1 cellular context compared by ENCODE assay signal in genomic region chr7:143177374-143178119, GRCh38.
TF ChIP-seq lines count a peak whose summit lies in the region.

No MANE protein-coding gene starts in this region.

TF ChIP-seq in GM12878, 131 proteins besides CTCF, POLR2A, EP300 and RAD21 (continued from another document):
- TF ChIP-seq CEBPZ (IDR thresholded peaks at IDR 0.05; ENCODE audit: low read depth, low read length) (no peak), JUNB (IDR thresholded peaks at IDR 0.05) (no peak)
- TF ChIP-seq, protein P1, sequence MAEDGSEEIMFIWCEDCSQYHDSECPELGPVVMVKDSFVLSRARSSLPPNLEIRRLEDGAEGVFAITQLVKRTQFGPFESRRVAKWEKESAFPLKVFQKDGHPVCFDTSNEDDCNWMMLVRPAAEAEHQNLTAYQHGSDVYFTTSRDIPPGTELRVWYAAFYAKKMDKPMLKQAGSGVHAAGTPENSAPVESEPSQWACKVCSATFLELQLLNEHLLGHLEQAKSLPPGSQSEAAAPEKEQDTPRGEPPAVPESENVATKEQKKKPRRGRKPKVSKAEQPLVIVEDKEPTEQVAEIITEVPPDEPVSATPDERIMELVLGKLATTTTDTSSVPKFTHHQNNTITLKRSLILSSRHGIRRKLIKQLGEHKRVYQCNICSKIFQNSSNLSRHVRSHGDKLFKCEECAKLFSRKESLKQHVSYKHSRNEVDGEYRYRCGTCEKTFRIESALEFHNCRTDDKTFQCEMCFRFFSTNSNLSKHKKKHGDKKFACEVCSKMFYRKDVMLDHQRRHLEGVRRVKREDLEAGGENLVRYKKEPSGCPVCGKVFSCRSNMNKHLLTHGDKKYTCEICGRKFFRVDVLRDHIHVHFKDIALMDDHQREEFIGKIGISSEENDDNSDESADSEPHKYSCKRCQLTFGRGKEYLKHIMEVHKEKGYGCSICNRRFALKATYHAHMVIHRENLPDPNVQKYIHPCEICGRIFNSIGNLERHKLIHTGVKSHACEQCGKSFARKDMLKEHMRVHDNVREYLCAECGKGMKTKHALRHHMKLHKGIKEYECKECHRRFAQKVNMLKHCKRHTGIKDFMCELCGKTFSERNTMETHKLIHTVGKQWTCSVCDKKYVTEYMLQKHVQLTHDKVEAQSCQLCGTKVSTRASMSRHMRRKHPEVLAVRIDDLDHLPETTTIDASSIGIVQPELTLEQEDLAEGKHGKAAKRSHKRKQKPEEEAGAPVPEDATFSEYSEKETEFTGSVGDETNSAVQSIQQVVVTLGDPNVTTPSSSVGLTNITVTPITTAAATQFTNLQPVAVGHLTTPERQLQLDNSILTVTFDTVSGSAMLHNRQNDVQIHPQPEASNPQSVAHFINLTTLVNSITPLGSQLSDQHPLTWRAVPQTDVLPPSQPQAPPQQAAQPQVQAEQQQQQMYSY (CRISPR knock-in tag; IDR thresholded peaks at IDR 0.05) = no peak
